ENCODE assay signal across 17 cellular contexts in the genomic region with DNA sequence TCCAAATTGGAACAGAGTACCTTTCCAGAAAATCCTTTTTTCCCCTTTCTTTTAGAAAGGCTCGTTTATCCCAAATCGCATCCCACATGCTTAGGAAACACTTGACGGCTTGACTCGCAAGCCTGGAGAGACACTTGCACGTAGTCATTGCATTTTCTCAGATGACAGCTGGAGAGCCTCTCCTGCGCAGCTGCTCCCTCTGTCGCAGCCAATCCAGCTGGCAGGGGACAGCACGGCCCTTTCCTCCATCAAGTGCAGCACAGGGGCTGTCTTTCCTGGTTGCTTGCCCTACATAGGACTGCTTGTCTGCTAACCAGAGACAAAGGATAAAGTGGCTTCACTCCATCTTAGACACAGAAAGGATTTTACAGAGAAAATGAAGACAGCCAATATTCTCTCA.
DNase-seq lines count a peak whose midpoint lies in the region; ATAC-seq lines count a peak whose summit lies in the region.
"Had no signal": no experiment of that assay in that cellular context is flagged by ENCODE, and none has a peak within 500 bp of the region (broad histone marks: within the 10 kb centered on the region; RNA-seq: fewer than 3 reads in every experiment).

No MANE protein-coding gene starts in this region.

- H2BK5ac ChIP-seq in trophoblast cell (ENCODE audit: low read depth, low read length, poor library complexity): no peak overlapping the region

- H3K27ac ChIP-seq in SJCRH30 (peak overlapping the region; percentile 83), trophoblast cell (ENCODE audit: low read depth, low read length) (no peak overlapping the region)
- H3K27ac ChIP-seq: 22Rv1, esophagus muscularis mucosa, upper lobe of right lung had no signal

- H2BK12ac ChIP-seq in trophoblast cell (ENCODE audit: low read length): no peak overlapping the region

- no peaks in the 10 kb centered on the region for H3K9me3 Mint-ChIP-seq in stimulated activated naive B cell treated with anti-CD40 and anti-IgM and Interleukin-4, amounts not matched to agents 10 μg/mL and 1 μg/mL and 100 μg/mL, for 72 hours
- H3K9me3 Mint-ChIP-seq: CD4-positive, alpha-beta T cell; natural killer cell treated with Interleukin-12 subunit alpha and Interleukin-12 subunit beta and Interleukin-15 and Interleukin-18, amount 100 ng/mL, for 72 hours had no signal

- H3K4me2 ChIP-seq in trophoblast cell (ENCODE audit: low read length): no peak overlapping the region

- WGBS in trophoblast cell (ENCODE audit: extremely low coverage, insufficient coverage, insufficient read length): no CpG with 5 or more reads among the region's 8 CpGs

- H3K4me1 Mint-ChIP-seq in stimulated activated naive B cell treated with anti-CD40 and anti-IgM and Interleukin-4, amounts not matched to agents 10 μg/mL and 1 μg/mL and 100 μg/mL, for 72 hours: no peaks in the 10 kb centered on the region

- H3K27ac Mint-ChIP-seq in stimulated activated naive B cell treated with anti-CD40 and anti-IgM and Interleukin-4, amounts not matched to agents 10 μg/mL and 1 μg/mL and 100 μg/mL, for 72 hours: no peak overlapping the region
- H3K27ac Mint-ChIP-seq: CD4-positive, alpha-beta T cell; natural killer cell treated with Interleukin-12 subunit alpha and Interleukin-12 subunit beta and Interleukin-15 and Interleukin-18, amount 100 ng/mL, for 72 hours had no signal

- peaks cover 2% of the 10 kb centered on the region for H3K79me1 ChIP-seq in trophoblast cell (ENCODE audit: low read length)

- H3K14ac ChIP-seq in trophoblast cell (ENCODE audit: low read length): no peak overlapping the region

- no peak overlapping the region for H3K18ac ChIP-seq in trophoblast cell (ENCODE audit: low read length)

- no peak overlapping the region for H3K23ac ChIP-seq in trophoblast cell (ENCODE audit: low read length)

- H4K8ac ChIP-seq in trophoblast cell (ENCODE audit: low read depth, low read length): no peak overlapping the region

- H3K9ac ChIP-seq in trophoblast cell (ENCODE audit: low read length): no peak overlapping the region

- no peak overlapping the region for H4K12ac ChIP-seq in trophoblast cell (ENCODE audit: low read depth, low read length)

- H3K4me3 ChIP-seq in SJCRH30 (no peak overlapping the region), trophoblast cell (ENCODE audit: low read depth, low read length) (peak overlapping the region; percentile 37)
- H3K4me3 ChIP-seq: esophagus muscularis mucosa, upper lobe of right lung had no signal

- no peak for ATAC-seq in stimulated activated naive B cell treated with anti-CD40 and anti-IgM and Interleukin-4, amounts not matched to agents 10 μg/mL and 1 μg/mL and 100 μg/mL, for 72 hours (replicated peaks)
- ATAC-seq in GM18861 (IDR thresholded peaks at IDR 0.05; ENCODE audit: unreplicated experiment): no peak
- ATAC-seq: natural killer cell treated with Interleukin-12 subunit alpha and Interleukin-12 subunit beta and Interleukin-15 and Interleukin-18, amount 100 ng/mL, for 72 hours; upper lobe of right lung had no signal

- peak; percentile 11 for DNase-seq in DMS 273 (lab: John Stamatoyannopoulos, UW; ENCODE audit: unreplicated experiment)
- DNase-seq in DMS 273 treated with DMSO at 0.1 percent for 48 hours (lab: John Stamatoyannopoulos, UW): no peak
- DNase-seq in NCI-H2107 (lab: John Stamatoyannopoulos, UW): peak; percentile 48
- DNase-seq in SJCRH30: peak; percentile 80 to 85
- no peak for DNase-seq in trophoblast cell
- no peak for DNase-seq in stimulated activated naive B cell treated with anti-CD40 and anti-IgM and Interleukin-4, amounts not matched to agents 10 μg/mL and 1 μg/mL and 100 μg/mL, for 72 hours
- no peak for DNase-seq in NCI-H2081 (lab: John Stamatoyannopoulos, UW)
- DNase-seq: activated effector memory CD4-positive, alpha-beta T cell treated with anti-CD3 and anti-CD28 coated beads, Interleukin-2, amount 50 U/mL, for 16 hours; aorta; CD4-positive, alpha-beta T cell; GF-D8; stimulated activated CD4-positive, alpha-beta T cell treated with anti-CD3 and anti-CD28 coated beads, Interleukin-2, amount 100 ng/mL, for 48 hours; upper lobe of right lung had no signal

- no peak overlapping the region for H2AK5ac ChIP-seq in trophoblast cell (ENCODE audit: low read length)

- H3K9me3 ChIP-seq in SJCRH30 (replicated peaks) (peaks cover 8% of the 10 kb centered on the region), trophoblast cell (ENCODE audit: insufficient read depth, low read depth, low read length) (no peaks in the 10 kb centered on the region)
- H3K9me3 ChIP-seq: upper lobe of right lung had no signal

- no peak overlapping the region for H3K4me3 Mint-ChIP-seq in stimulated activated naive B cell treated with anti-CD40 and anti-IgM and Interleukin-4, amounts not matched to agents 10 μg/mL and 1 μg/mL and 100 μg/mL, for 72 hours
- H3K4me3 Mint-ChIP-seq: CD4-positive, alpha-beta T cell; natural killer cell treated with Interleukin-12 subunit alpha and Interleukin-12 subunit beta and Interleukin-15 and Interleukin-18, amount 100 ng/mL, for 72 hours had no signal

- H3K36me3 ChIP-seq in SJCRH30 (no peaks in the 10 kb centered on the region), trophoblast cell (ENCODE audit: control insufficient read depth in 1 of 2, insufficient read depth in 2 of 2, low read length in 2 of 2) (no peaks in the 10 kb centered on the region)
- H3K36me3 ChIP-seq: esophagus muscularis mucosa, upper lobe of right lung had no signal

- H3K27me3 ChIP-seq in SJCRH30 (no peaks in the 10 kb centered on the region), trophoblast cell (ENCODE audit: insufficient read depth, low read length) (no peaks in the 10 kb centered on the region)
- H3K27me3 ChIP-seq: esophagus muscularis mucosa, upper lobe of right lung had no signal

- no peaks in the 10 kb centered on the region for H3K27me3 Mint-ChIP-seq in stimulated activated naive B cell treated with anti-CD40 and anti-IgM and Interleukin-4, amounts not matched to agents 10 μg/mL and 1 μg/mL and 100 μg/mL, for 72 hours
- H3K27me3 Mint-ChIP-seq: CD4-positive, alpha-beta T cell; natural killer cell treated with Interleukin-12 subunit alpha and Interleukin-12 subunit beta and Interleukin-15 and Interleukin-18, amount 100 ng/mL, for 72 hours had no signal

- H3K36me3 Mint-ChIP-seq in stimulated activated naive B cell treated with anti-CD40 and anti-IgM and Interleukin-4, amounts not matched to agents 10 μg/mL and 1 μg/mL and 100 μg/mL, for 72 hours: no peaks in the 10 kb centered on the region
- H3K36me3 Mint-ChIP-seq: natural killer cell treated with Interleukin-12 subunit alpha and Interleukin-12 subunit beta and Interleukin-15 and Interleukin-18, amount 100 ng/mL, for 72 hours had no signal

- H3K4me1 ChIP-seq in SJCRH30 (peaks cover 32% of the 10 kb centered on the region), trophoblast cell (ENCODE audit: control insufficient read depth in 1 of 2, insufficient read depth in 2 of 2, low read length in 2 of 2) (no peaks in the 10 kb centered on the region)
- H3K4me1 ChIP-seq: esophagus muscularis mucosa, upper lobe of right lung had no signal

- H2BK120ac ChIP-seq in trophoblast cell (ENCODE audit: insufficient read depth, low read length, poor library complexity): no peak overlapping the region

- no peaks in the 10 kb centered on the region for H3K79me2 ChIP-seq in trophoblast cell (ENCODE audit: control insufficient read depth, insufficient read depth, low read length, poor library complexity)

- H3K4ac ChIP-seq in trophoblast cell (ENCODE audit: low read depth, low read length): no peak overlapping the region

- H2AFZ ChIP-seq in trophoblast cell (ENCODE audit: insufficient read depth, low read length, poor library complexity): no peak overlapping the region

- H4K91ac ChIP-seq in trophoblast cell (ENCODE audit: low read depth, low read length): no peak overlapping the region

Comparison
In these comparisons a context has a peak if more than half of its experiments do, and no peak if none do; other contexts are left out.
1. DNase-seq: peak in DMS 273 (single experiment), NCI-H2107 (single experiment) and SJCRH30 (2 of 2); none in DMS 273 treated with DMSO at 0.1 percent for 48 hours (single experiment), trophoblast cell (0 of 2), stimulated activated naive B cell treated with anti-CD40 and anti-IgM and Interleukin-4, amounts not matched to agents 10 μg/mL and 1 μg/mL and 100 μg/mL, for 72 hours (single experiment) and NCI-H2081 (0 of 2).